ENCODE assay signal across 1 cellular context in the genomic region with DNA sequence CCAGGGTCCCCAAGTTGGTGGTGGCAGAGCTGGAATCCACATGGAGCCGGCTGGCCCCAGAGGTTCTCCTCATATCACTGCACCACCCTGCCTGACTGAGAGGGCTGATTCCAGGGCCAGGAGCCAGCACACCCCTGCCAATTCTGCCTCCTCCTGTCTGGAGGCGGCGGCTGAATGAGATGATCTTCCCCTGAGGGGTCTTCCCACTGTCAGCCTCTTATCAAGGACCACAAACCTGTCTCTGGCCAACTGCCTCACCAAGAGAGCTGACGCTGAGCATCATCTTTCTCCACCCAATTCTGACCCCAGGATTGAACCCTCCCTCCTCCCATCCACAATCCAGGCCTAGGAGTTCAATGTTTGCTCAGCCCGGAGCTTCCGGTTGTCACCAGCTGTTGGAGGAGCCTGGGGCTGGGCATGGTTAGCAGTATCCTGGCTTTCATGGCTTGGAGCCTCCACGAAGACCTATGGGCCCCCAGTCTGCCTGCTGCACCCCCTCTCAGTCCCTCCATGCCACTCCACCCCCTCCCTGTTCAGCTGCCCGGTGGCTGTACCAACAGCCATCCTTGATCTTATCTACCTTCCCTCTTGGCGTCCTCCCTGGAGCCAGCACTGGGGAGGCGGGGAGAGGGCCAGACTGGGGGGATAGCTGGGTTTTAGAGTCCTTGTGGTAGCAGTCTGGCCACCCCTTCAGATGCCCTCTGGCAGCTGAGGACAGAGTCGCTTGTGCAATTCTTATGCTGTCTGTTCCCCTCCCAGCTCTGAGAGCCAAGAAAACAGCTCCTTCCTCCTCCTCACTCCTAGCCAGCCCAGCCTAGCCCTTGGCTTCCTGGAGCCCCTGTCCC.
TF ChIP-seq lines count a peak whose summit lies in the region.

No MANE protein-coding gene starts in this region.

TF ChIP-seq in HepG2, 621 proteins besides CTCF, POLR2A, EP300 and RAD21 (continues in another document):
- TF ChIP-seq DNMT1 (CRISPR knock-in tag; IDR thresholded peaks at IDR 0.05) (0 out of 2 replicates have a peak, but pooled peaks have one; percentile 60), ZNF205 (CRISPR knock-in tag; IDR thresholded peaks at IDR 0.05) (peak; percentile 69), NR1H2 (CRISPR knock-in tag; IDR thresholded peaks at IDR 0.05; ENCODE audit: borderline replicate concordance, low read depth) (no peak), YEATS2 (CRISPR knock-in tag; IDR thresholded peaks at IDR 0.05; ENCODE audit: borderline replicate concordance) (peak; percentile 47; the same call in 1 of the 2 replicates), ZGPAT (CRISPR knock-in tag; IDR thresholded peaks at IDR 0.05) (peak; percentile 75), HNRNPL (IDR thresholded peaks at IDR 0.05; ENCODE audit: low read depth, low read length) (peak; percentile 81), SRSF1 (optimal IDR thresholded peaks at IDR 0.05; ENCODE audit: low read depth, low read length) (peak; percentile 50), NR2F2 (IDR thresholded peaks at IDR 0.05; ENCODE audit: borderline replicate concordance, low read depth) (0 out of 2 replicates have a peak, but pooled peaks have one; percentile 31), SALL2 (CRISPR knock-in tag; IDR thresholded peaks at IDR 0.05) (0 out of 2 replicates have a peak, but pooled peaks have one; percentile 2), FOXA3 (CRISPR knock-in tag; IDR thresholded peaks at IDR 0.05) (peak; percentile 87), KLF16 (CRISPR knock-in tag; IDR thresholded peaks at IDR 0.05) (peak in 1 of 2 experiments; percentile 64; a peak in 1 of 4 replicates), SP5 (CRISPR knock-in tag; IDR thresholded peaks at IDR 0.05; ENCODE audit: borderline replicate concordance, low read depth) (peak; percentile 89), CREM (IDR thresholded peaks at IDR 0.05) (peak; percentile 41; the same call in 1 of the 2 replicates), CREM (CRISPR knock-in tag; IDR thresholded peaks at IDR 0.05) (no peak), GFI1 (CRISPR knock-in tag; IDR thresholded peaks at IDR 0.05; ENCODE audit: borderline replicate concordance) (0 out of 2 replicates have a peak, but pooled peaks have one; percentile 41), SIN3A (IDR thresholded peaks at IDR 0.05; ENCODE audit: borderline replicate concordance, low read depth, low read length) (peak; percentile 50; the same call in 1 of the 2 replicates), ATF2 (CRISPR knock-in tag; IDR thresholded peaks at IDR 0.05) (peak; percentile 58; the same call in 1 of the 2 replicates), ETV5 (CRISPR knock-in tag; IDR thresholded peaks at IDR 0.05; ENCODE audit: borderline replicate concordance) (peak; percentile 99), ZNF180 (CRISPR knock-in tag; IDR thresholded peaks at IDR 0.05; ENCODE audit: borderline replicate concordance, low read depth) (no peak), ZNF510 (CRISPR knock-in tag; IDR thresholded peaks at IDR 0.05; ENCODE audit: low read depth) (0 out of 2 replicates have a peak, but pooled peaks have one; percentile 26), MIER2 (CRISPR knock-in tag; IDR thresholded peaks at IDR 0.05) (0 out of 2 replicates have a peak, but pooled peaks have one; percentile 29), NCOR1 (IDR thresholded peaks at IDR 0.05; ENCODE audit: borderline replicate concordance, low read length) (peak; percentile 51; the same call in 1 of the 2 replicates), SIX4 (CRISPR knock-in tag; IDR thresholded peaks at IDR 0.05) (peak; percentile 65; the same call in 1 of the 2 replicates), SAP130 (CRISPR knock-in tag; IDR thresholded peaks at IDR 0.05; ENCODE audit: low read depth) (peak; percentile 92), POGZ (CRISPR knock-in tag; IDR thresholded peaks at IDR 0.05) (peak; percentile 64), PHF20 (CRISPR knock-in tag; IDR thresholded peaks at IDR 0.05) (no peak), NFYC (CRISPR knock-in tag; IDR thresholded peaks at IDR 0.05) (0 out of 2 replicates have a peak, but pooled peaks have one; percentile 16), RXRA (CRISPR knock-in tag; IDR thresholded peaks at IDR 0.05) (peak; percentile 73), PITX1 (CRISPR knock-in tag; IDR thresholded peaks at IDR 0.05) (0 out of 2 replicates have a peak, but pooled peaks have one; percentile 57), ZNF512B (CRISPR knock-in tag; IDR thresholded peaks at IDR 0.05; ENCODE audit: borderline replicate concordance) (no peak), MIXL1 (CRISPR knock-in tag; IDR thresholded peaks at IDR 0.05) (0 out of 2 replicates have a peak, but pooled peaks have one; percentile 44), NR0B2 (CRISPR knock-in tag; IDR thresholded peaks at IDR 0.05) (0 out of 2 replicates have a peak, but pooled peaks have one; percentile 25), SMARCE1 (IDR thresholded peaks at IDR 0.05; ENCODE audit: borderline replicate concordance) (no peak), GABPA (IDR thresholded peaks at IDR 0.05; ENCODE audit: low read depth, low read length) (peak; percentile 35; the same call in 1 of the 2 replicates), GABPA (CRISPR knock-in tag; IDR thresholded peaks at IDR 0.05; ENCODE audit: low read depth) (peak; percentile 88), CBX5 (CRISPR knock-in tag; IDR thresholded peaks at IDR 0.05; ENCODE audit: borderline replicate concordance) (0 out of 2 replicates have a peak, but pooled peaks have one; percentile 38), ZNF331 (CRISPR knock-in tag; IDR thresholded peaks at IDR 0.05) (peak; percentile 69; the same call in 1 of the 2 replicates), ATRX (CRISPR knock-in tag; IDR thresholded peaks at IDR 0.05; ENCODE audit: borderline replicate concordance) (no peak), HINFP (CRISPR knock-in tag; IDR thresholded peaks at IDR 0.05; ENCODE audit: low read depth) (no peak; the same call in 1 of the 2 replicates)
- TF ChIP-seq, protein P1, sequence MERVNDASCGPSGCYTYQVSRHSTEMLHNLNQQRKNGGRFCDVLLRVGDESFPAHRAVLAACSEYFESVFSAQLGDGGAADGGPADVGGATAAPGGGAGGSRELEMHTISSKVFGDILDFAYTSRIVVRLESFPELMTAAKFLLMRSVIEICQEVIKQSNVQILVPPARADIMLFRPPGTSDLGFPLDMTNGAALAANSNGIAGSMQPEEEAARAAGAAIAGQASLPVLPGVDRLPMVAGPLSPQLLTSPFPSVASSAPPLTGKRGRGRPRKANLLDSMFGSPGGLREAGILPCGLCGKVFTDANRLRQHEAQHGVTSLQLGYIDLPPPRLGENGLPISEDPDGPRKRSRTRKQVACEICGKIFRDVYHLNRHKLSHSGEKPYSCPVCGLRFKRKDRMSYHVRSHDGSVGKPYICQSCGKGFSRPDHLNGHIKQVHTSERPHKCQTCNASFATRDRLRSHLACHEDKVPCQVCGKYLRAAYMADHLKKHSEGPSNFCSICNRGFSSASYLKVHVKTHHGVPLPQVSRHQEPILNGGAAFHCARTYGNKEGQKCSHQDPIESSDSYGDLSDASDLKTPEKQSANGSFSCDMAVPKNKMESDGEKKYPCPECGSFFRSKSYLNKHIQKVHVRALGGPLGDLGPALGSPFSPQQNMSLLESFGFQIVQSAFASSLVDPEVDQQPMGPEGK (CRISPR knock-in tag; IDR thresholded peaks at IDR 0.05), result peak; percentile 84
- TF ChIP-seq, protein P2, sequence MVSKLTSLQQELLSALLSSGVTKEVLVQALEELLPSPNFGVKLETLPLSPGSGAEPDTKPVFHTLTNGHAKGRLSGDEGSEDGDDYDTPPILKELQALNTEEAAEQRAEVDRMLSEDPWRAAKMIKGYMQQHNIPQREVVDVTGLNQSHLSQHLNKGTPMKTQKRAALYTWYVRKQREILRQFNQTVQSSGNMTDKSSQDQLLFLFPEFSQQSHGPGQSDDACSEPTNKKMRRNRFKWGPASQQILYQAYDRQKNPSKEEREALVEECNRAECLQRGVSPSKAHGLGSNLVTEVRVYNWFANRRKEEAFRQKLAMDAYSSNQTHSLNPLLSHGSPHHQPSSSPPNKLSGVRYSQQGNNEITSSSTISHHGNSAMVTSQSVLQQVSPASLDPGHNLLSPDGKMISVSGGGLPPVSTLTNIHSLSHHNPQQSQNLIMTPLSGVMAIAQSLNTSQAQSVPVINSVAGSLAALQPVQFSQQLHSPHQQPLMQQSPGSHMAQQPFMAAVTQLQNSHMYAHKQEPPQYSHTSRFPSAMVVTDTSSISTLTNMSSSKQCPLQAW (CRISPR knock-in tag; IDR thresholded peaks at IDR 0.05), result peak; percentile 80
- TF ChIP-seq, protein P3, sequence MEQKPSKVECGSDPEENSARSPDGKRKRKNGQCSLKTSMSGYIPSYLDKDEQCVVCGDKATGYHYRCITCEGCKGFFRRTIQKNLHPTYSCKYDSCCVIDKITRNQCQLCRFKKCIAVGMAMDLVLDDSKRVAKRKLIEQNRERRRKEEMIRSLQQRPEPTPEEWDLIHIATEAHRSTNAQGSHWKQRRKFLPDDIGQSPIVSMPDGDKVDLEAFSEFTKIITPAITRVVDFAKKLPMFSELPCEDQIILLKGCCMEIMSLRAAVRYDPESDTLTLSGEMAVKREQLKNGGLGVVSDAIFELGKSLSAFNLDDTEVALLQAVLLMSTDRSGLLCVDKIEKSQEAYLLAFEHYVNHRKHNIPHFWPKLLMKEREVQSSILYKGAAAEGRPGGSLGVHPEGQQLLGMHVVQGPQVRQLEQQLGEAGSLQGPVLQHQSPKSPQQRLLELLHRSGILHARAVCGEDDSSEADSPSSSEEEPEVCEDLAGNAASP (CRISPR knock-in tag; IDR thresholded peaks at IDR 0.05; ENCODE audit: borderline replicate concordance), result peak; percentile 65; the same call in 1 of the 2 replicates
- TF ChIP-seq, protein P4, sequence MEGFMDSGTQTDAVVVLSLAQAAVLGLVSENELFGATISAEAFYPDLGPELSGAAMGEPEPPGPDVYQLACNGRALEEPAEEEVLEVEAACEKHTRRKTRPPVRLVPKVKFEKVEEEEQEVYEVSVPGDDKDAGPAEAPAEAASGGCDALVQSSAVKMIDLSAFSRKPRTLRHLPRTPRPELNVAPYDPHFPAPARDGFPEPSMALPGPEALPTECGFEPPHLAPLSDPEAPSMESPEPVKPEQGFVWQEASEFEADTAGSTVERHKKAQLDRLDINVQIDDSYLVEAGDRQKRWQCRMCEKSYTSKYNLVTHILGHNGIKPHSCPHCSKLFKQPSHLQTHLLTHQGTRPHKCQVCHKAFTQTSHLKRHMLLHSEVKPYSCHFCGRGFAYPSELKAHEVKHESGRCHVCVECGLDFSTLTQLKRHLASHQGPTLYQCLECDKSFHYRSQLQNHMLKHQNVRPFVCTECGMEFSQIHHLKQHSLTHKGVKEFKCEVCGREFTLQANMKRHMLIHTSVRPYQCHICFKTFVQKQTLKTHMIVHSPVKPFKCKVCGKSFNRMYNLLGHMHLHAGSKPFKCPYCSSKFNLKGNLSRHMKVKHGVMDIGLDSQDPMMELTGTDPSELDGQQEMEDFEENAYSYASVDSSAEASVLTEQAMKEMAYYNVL (CRISPR knock-in tag; IDR thresholded peaks at IDR 0.05; ENCODE audit: borderline replicate concordance), result peak; percentile 25; the same call in 1 of the 2 replicates
